16 cellular contexts compared by ENCODE assay signal in the genomic region with DNA sequence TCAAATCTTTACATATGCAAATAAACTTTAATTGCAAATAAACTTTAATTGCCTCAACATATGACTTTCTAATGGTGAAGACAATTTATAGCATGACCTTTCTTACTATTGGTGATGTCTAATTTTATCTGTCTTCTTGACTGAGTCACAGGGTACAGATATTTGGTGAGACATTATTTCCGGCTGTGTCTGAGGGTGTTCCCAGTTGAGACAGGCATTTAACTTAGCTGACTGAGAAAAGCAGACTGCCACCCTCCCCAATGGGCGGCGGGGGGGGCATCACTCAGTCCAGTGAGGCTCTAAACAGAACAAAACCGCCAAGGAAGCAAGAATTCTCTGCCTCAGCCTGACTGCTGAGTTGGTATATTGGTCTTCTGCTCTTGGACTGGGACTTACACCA.
A peak's percentile ranks its signal among the peaks of the same experiment; 100 is the strongest.
DNase-seq lines count a peak whose midpoint lies in the region; ATAC-seq and TF ChIP-seq lines count a peak whose summit lies in the region.
"Had no signal": no experiment of that assay in that cellular context is flagged by ENCODE, and none has a peak within 500 bp of the region (broad histone marks: within the 10 kb centered on the region; RNA-seq: fewer than 3 reads in every experiment).

No MANE protein-coding gene starts in this region.

- no peak overlapping the region for H3K4me3 Mint-ChIP-seq in activated CD8-positive, alpha-beta T cell treated with anti-CD3 and anti-CD28 coated beads for 36 hours
- no peak overlapping the region for H3K4me3 Mint-ChIP-seq in activated CD8-positive, alpha-beta T cell treated with anti-CD3 and anti-CD28 coated beads, Interleukin-2, amount 10 ng/mL, durations not matched to agents 7 days and 5 days
- no peak overlapping the region for H3K4me3 Mint-ChIP-seq in activated B cell treated with CpG ODN at 0.5 μM for 24 hours
- H3K4me3 Mint-ChIP-seq: CD4-positive, alpha-beta memory T cell; central memory CD8-positive, alpha-beta T cell; IgD-negative memory B cell had no signal

- no peaks in the 10 kb centered on the region for H3K9me3 Mint-ChIP-seq in activated CD8-positive, alpha-beta T cell treated with anti-CD3 and anti-CD28 coated beads for 36 hours
- no peaks in the 10 kb centered on the region for H3K9me3 Mint-ChIP-seq in activated CD8-positive, alpha-beta T cell treated with anti-CD3 and anti-CD28 coated beads, Interleukin-2, amount 10 ng/mL, durations not matched to agents 7 days and 5 days (ENCODE audit: insufficient read depth)
- H3K9me3 Mint-ChIP-seq in activated B cell treated with CpG ODN at 0.5 μM for 24 hours = no peaks in the 10 kb centered on the region
- H3K9me3 Mint-ChIP-seq: CD4-positive, alpha-beta memory T cell; central memory CD8-positive, alpha-beta T cell; IgD-negative memory B cell had no signal

- CTCF ChIA-PET in activated CD8-positive, alpha-beta T cell treated with anti-CD3 and anti-CD28 coated beads for 36 hours (lab: Charles Lee) = interaction anchor here (1.3 kb wide), 1 partner anchor 9 kb away, joined by 3 read pairs; no protein-coding TSS in a partner anchor
- CTCF ChIA-PET in activated CD8-positive, alpha-beta T cell treated with anti-CD3 and anti-CD28 coated beads, Interleukin-2, amount 10 ng/mL, durations not matched to agents 7 days and 5 days (lab: Charles Lee) = no interaction called here
- CTCF ChIA-PET in activated B cell treated with CpG ODN at 0.5 μM for 24 hours (lab: Charles Lee) = no interaction called here

- peak; percentile 29 for DNase-seq in activated CD8-positive, alpha-beta T cell treated with anti-CD3 and anti-CD28 coated beads for 36 hours
- no peak for DNase-seq in activated CD8-positive, alpha-beta T cell treated with anti-CD3 and anti-CD28 coated beads, Interleukin-2, amount 10 ng/mL, durations not matched to agents 7 days and 5 days
- DNase-seq in EH (ENCODE audit: low read depth) (peak; percentile 63), activated B cell treated with CpG ODN at 0.5 μM for 24 hours (no peak), myocyte (ENCODE audit: low read depth) (peak; percentile 52), iPS-NIHi7 (ENCODE audit: extremely low spot score) (no peak), Right ventricle myocardium inferior (ENCODE audit: missing footprints) (no peak)
- DNase-seq: ACHN; CD4-positive, alpha-beta memory T cell; DMS79 treated with DMSO at 0.1 percent for 48 hours; NCI-H2029 treated with DMSO at 0.1 percent for 48 hours; NCI-H524 treated with DMSO at 0.1 percent for 48 hours; occipital lobe had no signal

- POLR2A ChIA-PET in activated CD8-positive, alpha-beta T cell treated with anti-CD3 and anti-CD28 coated beads for 36 hours (lab: Charles Lee) = no interaction called here
- POLR2A ChIA-PET in activated CD8-positive, alpha-beta T cell treated with anti-CD3 and anti-CD28 coated beads, Interleukin-2, amount 10 ng/mL, durations not matched to agents 7 days and 5 days (lab: Charles Lee) = no interaction called here
- POLR2A ChIA-PET in activated B cell treated with CpG ODN at 0.5 μM for 24 hours (lab: Charles Lee) = interaction anchor here (0.5 kb wide), 1 partner anchor 440 kb away, joined by 3 read pairs; no protein-coding TSS in a partner anchor

- H3K27ac Mint-ChIP-seq in activated CD8-positive, alpha-beta T cell treated with anti-CD3 and anti-CD28 coated beads for 36 hours = no peak overlapping the region
- H3K27ac Mint-ChIP-seq in activated CD8-positive, alpha-beta T cell treated with anti-CD3 and anti-CD28 coated beads, Interleukin-2, amount 10 ng/mL, durations not matched to agents 7 days and 5 days = no peak overlapping the region
- H3K27ac Mint-ChIP-seq in activated B cell treated with CpG ODN at 0.5 μM for 24 hours = no peak overlapping the region
- H3K27ac Mint-ChIP-seq: IgD-negative memory B cell had no signal

- peaks cover 59% of the 10 kb centered on the region for H3K36me3 Mint-ChIP-seq in activated CD8-positive, alpha-beta T cell treated with anti-CD3 and anti-CD28 coated beads for 36 hours (ENCODE audit: low read depth)
- peaks cover 71% of the 10 kb centered on the region for H3K36me3 Mint-ChIP-seq in activated CD8-positive, alpha-beta T cell treated with anti-CD3 and anti-CD28 coated beads, Interleukin-2, amount 10 ng/mL, durations not matched to agents 7 days and 5 days (ENCODE audit: low read depth)
- H3K36me3 Mint-ChIP-seq in activated B cell treated with CpG ODN at 0.5 μM for 24 hours (ENCODE audit: low read depth) = peaks cover 84% of the 10 kb centered on the region

- intact Hi-C loops in activated CD8-positive, alpha-beta T cell treated with anti-CD3 and anti-CD28 coated beads for 36 hours (cut with micrococcal nuclease) = no loop called here
- intact Hi-C loops in activated B cell treated with CpG ODN at 0.5 μM for 24 hours (cut with micrococcal nuclease) = no loop called here
- intact Hi-C loops in Right ventricle myocardium inferior (cut with DNase I) = no loop called here

- peaks cover 34% of the 10 kb centered on the region for H3K4me1 Mint-ChIP-seq in activated CD8-positive, alpha-beta T cell treated with anti-CD3 and anti-CD28 coated beads for 36 hours (ENCODE audit: low read depth)
- peaks cover 19% of the 10 kb centered on the region for H3K4me1 Mint-ChIP-seq in activated CD8-positive, alpha-beta T cell treated with anti-CD3 and anti-CD28 coated beads, Interleukin-2, amount 10 ng/mL, durations not matched to agents 7 days and 5 days (ENCODE audit: low read depth)
- peaks cover 24% of the 10 kb centered on the region for H3K4me1 Mint-ChIP-seq in activated B cell treated with CpG ODN at 0.5 μM for 24 hours

- TF ChIP-seq CTCF in activated CD8-positive, alpha-beta T cell treated with anti-CD3 and anti-CD28 coated beads for 36 hours (IDR thresholded peaks at IDR 0.05) = no peak
- TF ChIP-seq CTCF in activated B cell treated with CpG ODN at 0.5 μM for 24 hours (IDR thresholded peaks at IDR 0.05) = no peak

- H3K27me3 Mint-ChIP-seq in activated CD8-positive, alpha-beta T cell treated with anti-CD3 and anti-CD28 coated beads for 36 hours = no peaks in the 10 kb centered on the region
- H3K27me3 Mint-ChIP-seq in activated CD8-positive, alpha-beta T cell treated with anti-CD3 and anti-CD28 coated beads, Interleukin-2, amount 10 ng/mL, durations not matched to agents 7 days and 5 days (ENCODE audit: low read depth) = no peaks in the 10 kb centered on the region
- H3K27me3 Mint-ChIP-seq in activated B cell treated with CpG ODN at 0.5 μM for 24 hours = no peaks in the 10 kb centered on the region
- H3K27me3 Mint-ChIP-seq: CD4-positive, alpha-beta memory T cell; central memory CD8-positive, alpha-beta T cell; IgD-negative memory B cell had no signal

- ATAC-seq in activated CD8-positive, alpha-beta T cell treated with anti-CD3 and anti-CD28 coated beads for 36 hours = peak; percentile 58
- no peak for ATAC-seq in activated CD8-positive, alpha-beta T cell treated with anti-CD3 and anti-CD28 coated beads, Interleukin-2, amount 10 ng/mL, durations not matched to agents 7 days and 5 days
- ATAC-seq in activated B cell treated with CpG ODN at 0.5 μM for 24 hours (ENCODE audit: low read depth) (peak; percentile 31), GM21737 (IDR thresholded peaks at IDR 0.05; ENCODE audit: unreplicated experiment) (no peak), Right ventricle myocardium inferior (no peak)

Comparison
In these comparisons a context has a peak if more than half of its experiments do, and no peak if none do; other contexts are left out.
1. ATAC-seq: peak in activated CD8-positive, alpha-beta T cell treated with anti-CD3 and anti-CD28 coated beads for 36 hours (single experiment) and activated B cell treated with CpG ODN at 0.5 μM for 24 hours (single experiment); none in activated CD8-positive, alpha-beta T cell treated with anti-CD3 and anti-CD28 coated beads, Interleukin-2, amount 10 ng/mL, durations not matched to agents 7 days and 5 days (single experiment), GM21737 (single experiment) and Right ventricle myocardium inferior (single experiment).
2. DNase-seq: peak in activated CD8-positive, alpha-beta T cell treated with anti-CD3 and anti-CD28 coated beads for 36 hours (single experiment), EH (single experiment) and myocyte (single experiment); none in activated CD8-positive, alpha-beta T cell treated with anti-CD3 and anti-CD28 coated beads, Interleukin-2, amount 10 ng/mL, durations not matched to agents 7 days and 5 days (single experiment), activated B cell treated with CpG ODN at 0.5 μM for 24 hours (single experiment), iPS-NIHi7 (single experiment) and Right ventricle myocardium inferior (single experiment).